In the genomic region with DNA sequence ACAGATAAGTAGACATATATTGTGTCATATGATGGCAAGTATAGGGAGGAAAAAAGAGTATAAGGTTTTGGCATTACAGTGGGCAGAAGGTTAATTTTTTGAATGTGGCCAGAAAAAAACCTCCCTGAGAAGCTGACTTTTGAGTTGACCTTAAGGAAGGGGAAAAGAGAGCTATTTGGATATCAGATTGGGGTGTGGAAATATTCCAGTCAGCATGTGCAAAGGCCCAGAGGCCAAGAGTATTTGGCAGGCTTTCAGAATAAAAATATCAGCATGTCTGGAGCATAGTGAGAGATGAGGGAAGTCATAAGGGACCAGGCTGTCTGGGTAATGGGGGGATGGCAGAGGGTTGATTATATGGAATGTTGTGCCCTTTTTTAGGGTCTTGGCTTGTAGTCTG, we compare ENCODE assay signal across 15 cellular contexts. TPM values are rescaled to one million over a fixed set of nuclear protein-coding genes. Genes with fewer than 3 reads are reported as not detected.
DNase-seq lines count a peak whose midpoint lies in the region; ATAC-seq and TF ChIP-seq lines count a peak whose summit lies in the region.
"Had no signal": no experiment of that assay in that cellular context is flagged by ENCODE, and none has a peak within 500 bp of the region (broad histone marks: within the 10 kb centered on the region; RNA-seq: fewer than 3 reads in every experiment).

No MANE protein-coding gene starts in this region.

- H3K4me3 ChIP-seq in HEK293 (ENCODE audit: low read depth, low read length) (no peak overlapping the region), neutrophil (ENCODE audit: low read depth in 1 of 2, low read length in 1 of 2) (no peak overlapping the region), smooth muscle cell (no peak overlapping the region)
- H3K4me3 ChIP-seq: HAP-1 had no signal

- peaks cover 7% of the 10 kb centered on the region for H3K9me3 Mint-ChIP-seq in dendritic cell treated with granulocyte-macrophage colony-stimulating factor and Interleukin-4, amounts not matched to agents 40 ng/mL and 50 ng/mL, for 4 days
- H3K9me3 Mint-ChIP-seq: CD8-positive, alpha-beta T cell; HFFc6 had no signal

- H3K27ac ChIP-seq in HEK293 (ENCODE audit: extremely low read depth, low read depth, low read length), result no peak overlapping the region
- peak overlapping the region; percentile 50 for H3K27ac ChIP-seq in neutrophil
- H3K27ac ChIP-seq in smooth muscle cell (ENCODE audit: low read depth), result peak overlapping the region; percentile 55

- H3K4me1 Mint-ChIP-seq in dendritic cell treated with granulocyte-macrophage colony-stimulating factor and Interleukin-4, amounts not matched to agents 40 ng/mL and 50 ng/mL, for 4 days (ENCODE audit: low read depth), result peaks cover 61% of the 10 kb centered on the region

- intact Hi-C loops in dendritic cell treated with granulocyte-macrophage colony-stimulating factor and Interleukin-4, amounts not matched to agents 40 ng/mL and 50 ng/mL, for 4 days (cut with micrococcal nuclease), result no loop called here
- intact Hi-C loops in cardiac septum (cut with DNase I), result no loop called here

- H3K27me3 Mint-ChIP-seq in dendritic cell treated with granulocyte-macrophage colony-stimulating factor and Interleukin-4, amounts not matched to agents 40 ng/mL and 50 ng/mL, for 4 days, result no peaks in the 10 kb centered on the region

- TF ChIP-seq CTCF in HEK293 (tag by site-specific recombination; IDR thresholded peaks at IDR 0.05) (no peak), neutrophil (IDR thresholded peaks at IDR 0.05) (no peak), smooth muscle cell (IDR thresholded peaks at IDR 0.05; ENCODE audit: borderline replicate concordance, insufficient read depth, poor library complexity, severe bottlenecking) (no peak)

- H4K20me1 ChIP-seq in smooth muscle cell (ENCODE audit: low read depth), result peaks cover under 1% of the 10 kb centered on the region

- CTCF ChIA-PET in HEK293 (lab: Yijun Ruan, JAX), result no interaction called here

- peaks cover 14% of the 10 kb centered on the region for H3F3A ChIP-seq in smooth muscle cell (ENCODE audit: low read depth)

- ATAC-seq in HG02610 (IDR thresholded peaks at IDR 0.05; ENCODE audit: unreplicated experiment), result no peak
- ATAC-seq: CD8-positive, alpha-beta T cell had no signal

- H3K36me3 ChIP-seq in HEK293 (ENCODE audit: control insufficient read depth in 2 of 2, insufficient read depth in 1 of 2, low read length in 2 of 2) (no peaks in the 10 kb centered on the region), neutrophil (peaks cover 26% of the 10 kb centered on the region), smooth muscle cell (ENCODE audit: low read depth) (peaks cover 10% of the 10 kb centered on the region)
- H3K36me3 ChIP-seq: HAP-1 had no signal

- POLR2A ChIA-PET in HEK293 (lab: Yijun Ruan, JAX), result no interaction called here

- TF ChIP-seq POLR2A in erythroblast (IDR thresholded peaks at IDR 0.05; ENCODE audit: low read length), result no peak

- H2AFZ ChIP-seq in smooth muscle cell (ENCODE audit: low read depth), result no peak overlapping the region

- H3K9me3 ChIP-seq in HEK293 (ENCODE audit: control insufficient read depth, insufficient read depth, low read depth, low read length), result no peaks in the 10 kb centered on the region
- H3K9me3 ChIP-seq in neutrophil, result no peaks in the 10 kb centered on the region
- H3K9me3 ChIP-seq in smooth muscle cell (replicated peaks; ENCODE audit: low read depth), result no peaks in the 10 kb centered on the region
- H3K9me3 ChIP-seq: HAP-1 had no signal

- peak overlapping the region; percentile 34 for H3K27ac Mint-ChIP-seq in dendritic cell treated with granulocyte-macrophage colony-stimulating factor and Interleukin-4, amounts not matched to agents 40 ng/mL and 50 ng/mL, for 4 days
- H3K27ac Mint-ChIP-seq: CD14-positive monocyte; CD8-positive, alpha-beta T cell; HFFc6 had no signal

- peaks cover 65% of the 10 kb centered on the region for H3K79me2 ChIP-seq in smooth muscle cell (ENCODE audit: low read depth)

- H3K27me3 ChIP-seq in neutrophil, result no peaks in the 10 kb centered on the region
- H3K27me3 ChIP-seq in smooth muscle cell (ENCODE audit: low read depth), result no peaks in the 10 kb centered on the region

- H3K4me2 ChIP-seq in smooth muscle cell, result no peak overlapping the region

- peaks cover 94% of the 10 kb centered on the region for H3K36me3 Mint-ChIP-seq in dendritic cell treated with granulocyte-macrophage colony-stimulating factor and Interleukin-4, amounts not matched to agents 40 ng/mL and 50 ng/mL, for 4 days (ENCODE audit: low read depth)
- H3K36me3 Mint-ChIP-seq: CD8-positive, alpha-beta T cell had no signal

- no peak overlapping the region for H3K9ac ChIP-seq in smooth muscle cell (ENCODE audit: low read depth)

- DNase-seq in smooth muscle cell (lab: John Stamatoyannopoulos, UW; ENCODE audit: unreplicated experiment) (no peak), GOT3 (lab: John Stamatoyannopoulos, UW) (no peak), cardiac septum (ENCODE audit: low spot score) (no peak), erythroblast (lab: John Stamatoyannopoulos, UW) (no peak)
- DNase-seq: CD8-positive, alpha-beta T cell; COR-L47; HFFc6; KBM-7 had no signal

- no peak overlapping the region for H3K4me3 Mint-ChIP-seq in dendritic cell treated with granulocyte-macrophage colony-stimulating factor and Interleukin-4, amounts not matched to agents 40 ng/mL and 50 ng/mL, for 4 days
- H3K4me3 Mint-ChIP-seq: CD14-positive monocyte; CD8-positive, alpha-beta T cell; HFFc6 had no signal

- H3K4me1 ChIP-seq in HEK293 (ENCODE audit: control insufficient read depth, insufficient read depth, low read length) (no peaks in the 10 kb centered on the region), neutrophil (ENCODE audit: control insufficient read depth in 1 of 2, insufficient read depth in 1 of 2, low read depth in 1 of 2, low read length in 1 of 2) (peaks cover 13% of the 10 kb centered on the region in 2 experiments), smooth muscle cell (ENCODE audit: low read depth) (peaks cover 3% of the 10 kb centered on the region)
- H3K4me1 ChIP-seq: HAP-1 had no signal

TF ChIP-seq in HEK293, 187 proteins besides CTCF, POLR2A, EP300 and RAD21:
- TF ChIP-seq RBAK (tag by site-specific recombination; IDR thresholded peaks at IDR 0.05), result no peak
- TF ChIP-seq YY2 (tag by site-specific recombination; IDR thresholded peaks at IDR 0.05), result no peak
- no peak for TF ChIP-seq ZNF211 (tag by site-specific recombination; IDR thresholded peaks at IDR 0.05; ENCODE audit: low read depth)
- TF ChIP-seq ZNF560 (tag by site-specific recombination; IDR thresholded peaks at IDR 0.05; ENCODE audit: borderline replicate concordance), result no peak
- TF ChIP-seq REPIN1 (tag by site-specific recombination; IDR thresholded peaks at IDR 0.05; ENCODE audit: low read depth), result no peak
- TF ChIP-seq ZNF202 (tag by site-specific recombination; IDR thresholded peaks at IDR 0.05; ENCODE audit: borderline replicate concordance), result no peak
- TF ChIP-seq ZNF623 (tag by site-specific recombination; IDR thresholded peaks at IDR 0.05), result 0 out of 2 replicates have a peak, but pooled peaks have one; percentile 23

RNA-seq across cellular contexts. Expression of a gene that starts 15.8 kb away (rescaled TPM):
- total RNA-seq in smooth muscle cell, result 32.4 and 36.6 TPM in 2 replicates
- 20.0 and 26.8 TPM in 2 replicates for polyA plus RNA-seq in smooth muscle cell
- total RNA-seq in cardiac septum, result 27.7 TPM

RNA-seq across cellular contexts. Expression of a gene that starts 28.5 kb away (rescaled TPM):
- total RNA-seq in smooth muscle cell, result 0.13 and 0.40 TPM in 2 replicates
- polyA plus RNA-seq in smooth muscle cell, result 0.10 and 1.2 TPM in 2 replicates
- 0.35 TPM for total RNA-seq in cardiac septum
- total RNA-seq: CD8-positive, alpha-beta T cell; H1; HFFc6 had no signal
- polyA plus RNA-seq: H1 had no signal
